ENCODE assay signal across 26 cellular contexts in genomic region chr12:124363376-124363965, GRCh38.
A peak's percentile ranks its signal among the peaks of the same experiment; 100 is the strongest.
DNase-seq lines count a peak whose midpoint lies in the region; ATAC-seq and TF ChIP-seq lines count a peak whose summit lies in the region.
"Had no signal": no experiment of that assay in that cellular context is flagged by ENCODE, and none has a peak within 500 bp of the region (broad histone marks: within the 10 kb centered on the region; RNA-seq: fewer than 3 reads in every experiment).

No MANE protein-coding gene starts in this region.

- peaks cover 5 to 20% of the 10 kb centered on the region in 2 donors for H3K4me1 Mint-ChIP-seq in natural killer cell
- H3K4me1 Mint-ChIP-seq: activated naive CD4-positive, alpha-beta T cell treated with anti-CD3 and anti-CD28 coated beads, Interleukin-2, amount 50 U/mL, for 24 hours had no signal

- no peak for TF ChIP-seq EP300 in tibial nerve (IDR thresholded peaks at IDR 0.05)

- no peak for TF ChIP-seq CTCF in left ventricle myocardium inferior (IDR thresholded peaks at IDR 0.05; ENCODE audit: borderline replicate concordance)
- TF ChIP-seq CTCF in prostate gland (IDR thresholded peaks at IDR 0.05): no peak
- TF ChIP-seq CTCF in tibial nerve (IDR thresholded peaks at IDR 0.05): no peak
- TF ChIP-seq CTCF in natural killer cell (IDR thresholded peaks at IDR 0.05): no peak

- H3K27ac ChIP-seq in left ventricle myocardium inferior (replicated peaks) (peak overlapping the region; percentile 50), right cardiac atrium (ENCODE audit: low read length) (no peak overlapping the region), caudate nucleus (ENCODE audit: low read depth, low read length) (peak overlapping the region; percentile 14), prostate gland (peak overlapping the region; percentile 24 to 76), tibial nerve (peak overlapping the region in 3 of 4 donors; percentile 47 to 91 (median 50)), SJCRH30 (no peak overlapping the region)
- H3K27ac ChIP-seq: parathyroid adenoma had no signal

- no peak for TF ChIP-seq POLR2A in prostate gland (IDR thresholded peaks at IDR 0.05)
- no peak for TF ChIP-seq POLR2A in tibial nerve (IDR thresholded peaks at IDR 0.05)

- H3K36me3 ChIP-seq in left ventricle myocardium inferior (peaks cover 38% of the 10 kb centered on the region), prostate gland (no peaks in the 10 kb centered on the region), tibial nerve (peaks cover 0 to 60% (median 0%) of the 10 kb centered on the region in 3 donors), SJCRH30 (peaks cover 65% of the 10 kb centered on the region)

- no peaks in the 10 kb centered on the region for H3K27me3 Mint-ChIP-seq in natural killer cell (ENCODE audit: low read depth in 2 of 2)
- H3K27me3 Mint-ChIP-seq: activated naive CD4-positive, alpha-beta T cell treated with anti-CD3 and anti-CD28 coated beads, Interleukin-2, amount 50 U/mL, for 24 hours; activated T-helper 17 cell treated with anti-CD3 and anti-CD28 coated beads, Interleukin-2, amount 50 U/mL, for 72 hours; CD8-positive, alpha-beta memory T cell; natural killer cell treated with Interleukin-12 subunit alpha and Interleukin-12 subunit beta and Interleukin-15 and Interleukin-18, amount 100 ng/mL, for 72 hours had no signal

- intact Hi-C loops in left ventricle myocardium inferior (cut with micrococcal nuclease): no loop called here
- intact Hi-C loops in right cardiac atrium (cut with DNase I): loop anchor here in 1 of 4 donors (10.0 kb wide), 1 partner anchor 151 kb away; no protein-coding TSS in a partner anchor
- intact Hi-C loops in prostate gland (cut with DNase I): no loop called here
- intact Hi-C loops in natural killer cell (cut with micrococcal nuclease): no loop called here

- H3K27me3 ChIP-seq in left ventricle myocardium inferior (ENCODE audit: low read depth) (no peaks in the 10 kb centered on the region), right cardiac atrium (ENCODE audit: control insufficient read depth, insufficient read depth) (no peaks in the 10 kb centered on the region), prostate gland (replicated peaks; ENCODE audit: insufficient read depth) (no peaks in the 10 kb centered on the region), tibial nerve (no peaks in the 10 kb centered on the region), SJCRH30 (no peaks in the 10 kb centered on the region)
- H3K27me3 ChIP-seq: tibial artery had no signal

- no peak for ATAC-seq in right cardiac atrium
- no peak for ATAC-seq in natural killer cell
- ATAC-seq: A549; activated T-helper 17 cell treated with anti-CD3 and anti-CD28 coated beads, Interleukin-2, amount 50 U/mL, for 72 hours; K562; natural killer cell treated with Interleukin-12 subunit alpha and Interleukin-12 subunit beta and Interleukin-15 and Interleukin-18, amount 100 ng/mL, for 72 hours had no signal

- H3K27ac Mint-ChIP-seq in natural killer cell: no peak overlapping the region
- H3K27ac Mint-ChIP-seq: activated T-helper 17 cell treated with anti-CD3 and anti-CD28 coated beads, Interleukin-2, amount 50 U/mL, for 72 hours; natural killer cell treated with Interleukin-12 subunit alpha and Interleukin-12 subunit beta and Interleukin-15 and Interleukin-18, amount 100 ng/mL, for 72 hours had no signal

- no peak overlapping the region for H3K4me3 ChIP-seq in left ventricle myocardium inferior
- H3K4me3 ChIP-seq in right cardiac atrium (ENCODE audit: low read length): no peak overlapping the region
- no peak overlapping the region for H3K4me3 ChIP-seq in prostate gland
- H3K4me3 ChIP-seq in tibial nerve: no peak overlapping the region
- H3K4me3 ChIP-seq in SJCRH30: no peak overlapping the region
- H3K4me3 ChIP-seq: A549, K562, tibial artery had no signal

- no peaks in the 10 kb centered on the region for H3K9me3 Mint-ChIP-seq in natural killer cell
- H3K9me3 Mint-ChIP-seq: activated naive CD4-positive, alpha-beta T cell treated with anti-CD3 and anti-CD28 coated beads, Interleukin-2, amount 50 U/mL, for 24 hours; activated T-helper 17 cell treated with anti-CD3 and anti-CD28 coated beads, Interleukin-2, amount 50 U/mL, for 72 hours; CD8-positive, alpha-beta memory T cell; natural killer cell treated with Interleukin-12 subunit alpha and Interleukin-12 subunit beta and Interleukin-15 and Interleukin-18, amount 100 ng/mL, for 72 hours had no signal

- no peak for DNase-seq in left ventricle myocardium inferior
- no peak for DNase-seq in right cardiac atrium
- DNase-seq in caudate nucleus (lab: John Stamatoyannopoulos, UW): no peak
- no peak for DNase-seq in prostate gland (ENCODE audit: low spot score)
- DNase-seq in tibial nerve (ENCODE audit: low spot score in 2 of 2): no peak
- DNase-seq in cerebellar cortex (ENCODE audit: low spot score): no peak
- no peak for DNase-seq in natural killer cell
- DNase-seq in SJCRH30: no peak
- DNase-seq: activated CD4-positive, alpha-beta T cell treated with anti-CD3 and anti-CD28 coated beads, Interleukin-2, amount 50 U/mL, for 48 hours; amygdala; CD8-positive, alpha-beta memory T cell; NCI-H1417; NCI-H2029 treated with DMSO at 0.1 percent for 48 hours; NCI-H345; NCI-H774; RPMI8226; stimulated activated CD4-positive, alpha-beta T cell treated with anti-CD3 and anti-CD28 coated beads, Interleukin-4, amount 100 ng/mL, for 4 hours; stimulated activated naive CD4-positive, alpha-beta T cell; T-helper 1 cell; tibial artery had no signal

- no peaks in the 10 kb centered on the region for H3K9me3 ChIP-seq in left ventricle myocardium inferior (replicated peaks)
- no peaks in the 10 kb centered on the region for H3K9me3 ChIP-seq in right cardiac atrium (ENCODE audit: control insufficient read depth, low read length)
- no peaks in the 10 kb centered on the region for H3K9me3 ChIP-seq in prostate gland
- H3K9me3 ChIP-seq in tibial nerve: no peaks in the 10 kb centered on the region
- no peaks in the 10 kb centered on the region for H3K9me3 ChIP-seq in SJCRH30 (replicated peaks)
- H3K9me3 ChIP-seq: A549, tibial artery had no signal

- 69% methylated on average over 23 of the region's 23 CpGs for WGBS in right cardiac atrium
- 72% methylated on average over 23 of the region's 23 CpGs for WGBS in prostate gland
- WGBS in tibial nerve, 2 donors: 61 to 63% methylated on average over 22 of the region's 23 CpGs

- H3K4me1 ChIP-seq in left ventricle myocardium inferior (peaks cover 98% of the 10 kb centered on the region), right cardiac atrium (ENCODE audit: control insufficient read depth, insufficient read depth, low read length) (peaks cover 17% of the 10 kb centered on the region), prostate gland (replicated peaks) (peaks cover 45% of the 10 kb centered on the region), tibial nerve (peaks cover 0 to 97% (median 42%) of the 10 kb centered on the region in 4 donors), SJCRH30 (peaks cover 8% of the 10 kb centered on the region)

- H3K36me3 Mint-ChIP-seq in natural killer cell: no peaks in the 10 kb centered on the region
- H3K36me3 Mint-ChIP-seq: activated naive CD4-positive, alpha-beta T cell treated with anti-CD3 and anti-CD28 coated beads, Interleukin-2, amount 50 U/mL, for 24 hours; natural killer cell treated with Interleukin-12 subunit alpha and Interleukin-12 subunit beta and Interleukin-15 and Interleukin-18, amount 100 ng/mL, for 72 hours had no signal

- H3K4me3 Mint-ChIP-seq in natural killer cell: no peak overlapping the region
- H3K4me3 Mint-ChIP-seq: activated naive CD4-positive, alpha-beta T cell treated with anti-CD3 and anti-CD28 coated beads, Interleukin-2, amount 50 U/mL, for 24 hours; activated T-helper 17 cell treated with anti-CD3 and anti-CD28 coated beads, Interleukin-2, amount 50 U/mL, for 72 hours; CD8-positive, alpha-beta memory T cell; natural killer cell treated with Interleukin-12 subunit alpha and Interleukin-12 subunit beta and Interleukin-15 and Interleukin-18, amount 100 ng/mL, for 72 hours had no signal

Comparison
In these comparisons a context has a peak if more than half of its experiments do, and no peak if none do; other contexts are left out.
1. H3K27ac ChIP-seq: peak in left ventricle myocardium inferior (single experiment), caudate nucleus (single experiment), prostate gland (2 of 2) and tibial nerve (3 of 4); none in right cardiac atrium (single experiment) and SJCRH30 (single experiment).